ENCODE assay signal across 8 cellular contexts in genomic region chr2:128196026-128196822, GRCh38.
DNase-seq lines count a peak whose midpoint lies in the region; ATAC-seq and TF ChIP-seq lines count a peak whose summit lies in the region.

No MANE protein-coding gene starts in this region.

- no peak overlapping the region for H2AFZ ChIP-seq in GM23338
- H2AFZ ChIP-seq in smooth muscle cell (ENCODE audit: low read depth), result no peak overlapping the region

- peaks cover 5% of the 10 kb centered on the region; the same call in 1 of the 3 replicates for H3K36me3 Mint-ChIP-seq in GM23338 (ENCODE audit: low read depth)
- peaks cover 30% of the 10 kb centered on the region for H3K36me3 Mint-ChIP-seq in activated naive CD8-positive, alpha-beta T cell treated with anti-CD3 and anti-CD28 coated beads for 36 hours
- H3K36me3 Mint-ChIP-seq in memory B cell, result peaks cover 10% of the 10 kb centered on the region

- WGBS in smooth muscle cell (ENCODE audit: low lambda C conversion rate), result 73% methylated on average over 10 of the region's 10 CpGs

- no peaks in the 10 kb centered on the region for H3K79me2 ChIP-seq in GM23338 (replicated peaks; ENCODE audit: insufficient read depth)
- H3K79me2 ChIP-seq in smooth muscle cell (ENCODE audit: low read depth), result no peaks in the 10 kb centered on the region

- peaks cover 6% of the 10 kb centered on the region; the same call in 1 of the 2 replicates for H3K4me1 ChIP-seq in GM23338 (ENCODE audit: insufficient read depth)
- no peaks in the 10 kb centered on the region for H3K4me1 ChIP-seq in smooth muscle cell (ENCODE audit: low read depth)

- H3K9me3 ChIP-seq in smooth muscle cell (replicated peaks; ENCODE audit: low read depth), result no peaks in the 10 kb centered on the region

- H3K27me3 Mint-ChIP-seq in GM23338 (ENCODE audit: insufficient read depth, low read depth, poor library complexity) (peaks cover 2% of the 10 kb centered on the region), memory B cell (no peaks in the 10 kb centered on the region)
- H3K27me3 Mint-ChIP-seq in activated naive CD8-positive, alpha-beta T cell treated with anti-CD3 and anti-CD28 coated beads for 36 hours, result no peaks in the 10 kb centered on the region

- no peak overlapping the region for H3K4me3 Mint-ChIP-seq in GM23338
- H3K4me3 Mint-ChIP-seq in activated naive CD8-positive, alpha-beta T cell treated with anti-CD3 and anti-CD28 coated beads for 36 hours, result no peak overlapping the region
- no peak overlapping the region for H3K4me3 Mint-ChIP-seq in memory B cell

- H3K4me3 ChIP-seq in GM23338 (no peak overlapping the region), smooth muscle cell (no peak overlapping the region)

- H3K36me3 ChIP-seq in GM23338 (ENCODE audit: insufficient read depth) (no peaks in the 10 kb centered on the region; the same call in 1 of the 2 replicates), smooth muscle cell (ENCODE audit: low read depth) (no peaks in the 10 kb centered on the region)

- H3K27ac ChIP-seq in GM23338 (ENCODE audit: low read depth) (no peak overlapping the region), smooth muscle cell (ENCODE audit: low read depth) (no peak overlapping the region)

- ATAC-seq in GM23338 (peak; percentile 87), memory B cell (ENCODE audit: low read depth) (peak; percentile 38), HG02970 (IDR thresholded peaks at IDR 0.05; ENCODE audit: low FRiP score, unreplicated experiment) (no peak)

- H4K20me1 ChIP-seq in GM23338 (replicated peaks; ENCODE audit: insufficient read depth) (no peaks in the 10 kb centered on the region), smooth muscle cell (ENCODE audit: low read depth) (peaks cover 5% of the 10 kb centered on the region)

- H3F3A ChIP-seq in GM23338 (replicated peaks; ENCODE audit: low read depth), result no peaks in the 10 kb centered on the region
- no peaks in the 10 kb centered on the region for H3F3A ChIP-seq in smooth muscle cell (ENCODE audit: low read depth)

- no peak overlapping the region for H3K4me2 ChIP-seq in GM23338
- H3K4me2 ChIP-seq in smooth muscle cell, result no peak overlapping the region

- peak; percentile 52 for DNase-seq in COR-L47 (lab: John Stamatoyannopoulos, UW)
- DNase-seq in GM23338 (ENCODE audit: low spot score), result peak; percentile 31
- no peak for DNase-seq in activated naive CD8-positive, alpha-beta T cell treated with anti-CD3 and anti-CD28 coated beads for 36 hours
- DNase-seq in memory B cell (ENCODE audit: low spot score in 2 of 2), result no peak
- no peak for DNase-seq in inferior parietal cortex (ENCODE audit: extremely low spot score)
- no peak for DNase-seq in smooth muscle cell (lab: John Stamatoyannopoulos, UW; ENCODE audit: unreplicated experiment)
- DNase-seq in KBM-7, result no peak

- H3K9me3 Mint-ChIP-seq in GM23338, result no peaks in the 10 kb centered on the region
- H3K9me3 Mint-ChIP-seq in activated naive CD8-positive, alpha-beta T cell treated with anti-CD3 and anti-CD28 coated beads for 36 hours, result peaks cover 2% of the 10 kb centered on the region
- H3K9me3 Mint-ChIP-seq in memory B cell, result no peaks in the 10 kb centered on the region

- no peak for TF ChIP-seq CTCF in GM23338 (conservative IDR thresholded peaks at IDR 0.05; ENCODE audit: low read depth in 2 of 2)
- TF ChIP-seq CTCF in smooth muscle cell (IDR thresholded peaks at IDR 0.05; ENCODE audit: borderline replicate concordance, insufficient read depth, poor library complexity, severe bottlenecking), result no peak

- H3K27me3 ChIP-seq in GM23338 (ENCODE audit: insufficient read depth) (no peaks in the 10 kb centered on the region), smooth muscle cell (ENCODE audit: low read depth) (no peaks in the 10 kb centered on the region)

- no peaks in the 10 kb centered on the region for H3K9me2 ChIP-seq in GM23338 (ENCODE audit: insufficient read depth)

- H3K27ac Mint-ChIP-seq in GM23338, result no peak overlapping the region
- H3K27ac Mint-ChIP-seq in activated naive CD8-positive, alpha-beta T cell treated with anti-CD3 and anti-CD28 coated beads for 36 hours, result peak overlapping the region; percentile 37
- H3K27ac Mint-ChIP-seq in memory B cell, result no peak overlapping the region

- in situ Hi-C loops in KBM-7 (cut with MboI; ENCODE audit: low pct_unique_long_range_greater_than_20kb, low sequenced_read_pairs), result no loop called here

- H3K9ac ChIP-seq in smooth muscle cell (ENCODE audit: low read depth), result no peak overlapping the region

- H3K4me1 Mint-ChIP-seq in GM23338, result peaks cover 11% of the 10 kb centered on the region; the same call in 2 of the 3 replicates
- H3K4me1 Mint-ChIP-seq in activated naive CD8-positive, alpha-beta T cell treated with anti-CD3 and anti-CD28 coated beads for 36 hours, result peaks cover 26% of the 10 kb centered on the region
- peaks cover 13% of the 10 kb centered on the region for H3K4me1 Mint-ChIP-seq in memory B cell

TF ChIP-seq in GM23338, 12 proteins besides CTCF, POLR2A, EP300 and RAD21 (continues in another document):
- TF ChIP-seq ETS1 (IDR thresholded peaks at IDR 0.05), result no peak
- TF ChIP-seq NANOG (IDR thresholded peaks at IDR 0.05; ENCODE audit: borderline replicate concordance), result no peak
- no peak for TF ChIP-seq CREB1 (CRISPR knock-in tag; IDR thresholded peaks at IDR 0.05; ENCODE audit: low read depth)
- no peak for TF ChIP-seq EZH2 (IDR thresholded peaks at IDR 0.05; ENCODE audit: low read depth, unreplicated experiment)
- no peak for TF ChIP-seq ZNF331 (CRISPR knock-in tag; IDR thresholded peaks at IDR 0.05; ENCODE audit: low read depth)
- TF ChIP-seq ZNF114 (CRISPR knock-in tag; IDR thresholded peaks at IDR 0.05), result no peak
- TF ChIP-seq EZH2phosphoT487 (IDR thresholded peaks at IDR 0.05; ENCODE audit: unreplicated experiment), result no peak
- TF ChIP-seq ZNF462 (CRISPR knock-in tag; IDR thresholded peaks at IDR 0.05), result no peak
- no peak for TF ChIP-seq POLR2AphosphoS5 (IDR thresholded peaks at IDR 0.05; ENCODE audit: low read depth)

Comparison
In these comparisons a context has a peak if more than half of its experiments do, and no peak if none do; other contexts are left out.
1. DNase-seq: peak in COR-L47 (single experiment) and GM23338 (single experiment); none in activated naive CD8-positive, alpha-beta T cell treated with anti-CD3 and anti-CD28 coated beads for 36 hours (single experiment), memory B cell (0 of 2), inferior parietal cortex (single experiment), smooth muscle cell (single experiment) and KBM-7 (single experiment).